Comparison of ENCODE assay signal across 17 cellular contexts in the genomic region with DNA sequence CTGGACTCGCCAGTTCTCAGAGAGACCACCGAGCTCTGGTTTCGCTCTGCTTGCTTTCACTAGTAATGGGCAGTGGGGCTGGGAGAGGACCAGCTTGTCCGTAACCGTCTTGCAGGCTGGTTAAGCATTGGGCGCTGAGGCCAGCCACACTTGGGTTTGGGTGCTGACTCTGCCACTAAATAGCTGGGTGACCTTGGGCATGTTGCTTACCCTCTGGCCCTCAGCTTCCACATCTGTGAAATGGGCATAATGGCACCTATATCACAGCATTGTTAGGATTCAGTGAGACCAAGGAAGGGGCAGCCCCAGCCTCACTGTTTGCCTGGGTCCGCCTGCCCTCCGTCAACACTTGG. TPM values are rescaled to one million over a fixed set of nuclear protein-coding genes. Genes with fewer than 3 reads are reported as not detected.
"Had no signal": no experiment of that assay in that cellular context is flagged by ENCODE, and none has a peak within 500 bp of the region (broad histone marks: within the 10 kb centered on the region; RNA-seq: fewer than 3 reads in every experiment).

No MANE protein-coding gene starts in this region.

- FAIRE-seq: pancreas had no signal

- H3K9ac ChIP-seq: neural progenitor cell had no signal

- H3K27ac ChIP-seq: left lung, neural progenitor cell, pancreas, sigmoid colon, thyroid gland, vagina had no signal

- H3K9me3 ChIP-seq: left lung, mucosa of descending colon, pancreas, sigmoid colon, thyroid gland, vagina had no signal

- ATAC-seq: activated CD4-positive, alpha-beta T cell treated with anti-CD3 and anti-CD28 coated beads for 36 hours; effector memory CD8-positive, alpha-beta T cell; left lung; mucosa of descending colon; naive thymus-derived CD4-positive, alpha-beta T cell; pancreas; WTC11 had no signal

- H3K4me2 ChIP-seq: neural progenitor cell had no signal

- H3K27me3 ChIP-seq: left lung, neural progenitor cell, pancreas, sigmoid colon, thyroid gland, vagina had no signal

- H3K4me3 ChIP-seq: left lung, mucosa of descending colon, neural progenitor cell, pancreas, sigmoid colon, thyroid gland, vagina had no signal

- H3K36me3 ChIP-seq: neural progenitor cell had no signal

- DNase-seq: activated CD4-positive, alpha-beta T cell treated with anti-CD3 and anti-CD28 coated beads for 36 hours; activated CD4-positive, alpha-beta T cell treated with anti-CD3 and anti-CD28 coated beads, Interleukin-2, amount 50 U/mL, for 48 hours; activated gamma-delta T cell; effector memory CD8-positive, alpha-beta T cell; glutamatergic neuron; hypothalamus; left lung; mucosa of descending colon; naive thymus-derived CD4-positive, alpha-beta T cell; pancreas; sigmoid colon; stimulated activated CD8-positive, alpha-beta memory T cell treated with anti-CD3 and anti-CD28 coated beads, Interleukin-4, amount 100 ng/mL, for 48 hours; stimulated activated naive CD4-positive, alpha-beta T cell treated with Interleukin-2 at 50 U/mL for 16 hours; thyroid gland had no signal

- H3K4me1 ChIP-seq: left lung, pancreas, sigmoid colon, thyroid gland had no signal

- H2AFZ ChIP-seq: neural progenitor cell had no signal

RNA-seq across cellular contexts. Expression of a gene that starts 43.5 kb away (rescaled TPM):
- polyA plus RNA-seq: naive thymus-derived CD4-positive, alpha-beta T cell had no signal
